In the genomic region with DNA sequence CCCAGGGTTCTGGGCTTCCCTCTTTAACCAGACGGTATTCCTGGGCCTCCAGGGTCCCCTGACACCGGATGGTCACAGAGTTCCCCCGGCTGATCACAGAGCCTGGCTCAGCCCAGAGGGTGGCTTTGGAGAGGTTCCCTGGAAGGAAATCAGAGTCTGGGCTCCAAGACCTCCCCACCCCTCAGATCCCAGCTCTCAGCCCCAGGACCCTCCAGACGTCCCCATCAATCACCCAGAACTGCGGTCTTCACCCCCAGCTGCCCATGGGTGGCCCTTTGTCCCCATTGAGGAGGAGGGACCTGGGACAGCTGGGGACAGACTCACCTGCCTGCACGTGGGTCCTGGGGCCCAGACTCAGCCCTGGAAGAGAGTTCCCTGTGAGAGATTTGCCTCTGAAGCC, we compare ENCODE assay signal across 1 cellular context.
TF ChIP-seq lines count a peak whose summit lies in the region.

No MANE protein-coding gene starts in this region.

TF ChIP-seq in H1, 55 proteins besides CTCF, POLR2A, EP300 and RAD21:
- TF ChIP-seq RBBP5 (IDR thresholded peaks at IDR 0.05; ENCODE audit: borderline replicate concordance, low read depth, low read length) (no peak), CTBP2 (IDR thresholded peaks at IDR 0.05; ENCODE audit: borderline replicate concordance, insufficient read depth, insufficient read length, low read length) (no peak), KDM5A (IDR thresholded peaks at IDR 0.05; ENCODE audit: low read length) (no peak), SP1 (IDR thresholded peaks at IDR 0.05; ENCODE audit: low read depth, low read length) (no peak), CEBPB (IDR thresholded peaks at IDR 0.05; ENCODE audit: low read depth, low read length) (no peak), RXRA (IDR thresholded peaks at IDR 0.05; ENCODE audit: insufficient read depth, low read depth, low read length) (no peak), SIX5 (IDR thresholded peaks at IDR 0.05; ENCODE audit: low read depth, low read length) (no peak), NANOG (IDR thresholded peaks at IDR 0.05; ENCODE audit: insufficient read depth, low read depth, low read length, poor library complexity, severe bottlenecking) (no peak), JUN (IDR thresholded peaks at IDR 0.05; ENCODE audit: low read depth, low read length) (no peak)
